ENCODE assay signal across 8 cellular contexts in the genomic region with DNA sequence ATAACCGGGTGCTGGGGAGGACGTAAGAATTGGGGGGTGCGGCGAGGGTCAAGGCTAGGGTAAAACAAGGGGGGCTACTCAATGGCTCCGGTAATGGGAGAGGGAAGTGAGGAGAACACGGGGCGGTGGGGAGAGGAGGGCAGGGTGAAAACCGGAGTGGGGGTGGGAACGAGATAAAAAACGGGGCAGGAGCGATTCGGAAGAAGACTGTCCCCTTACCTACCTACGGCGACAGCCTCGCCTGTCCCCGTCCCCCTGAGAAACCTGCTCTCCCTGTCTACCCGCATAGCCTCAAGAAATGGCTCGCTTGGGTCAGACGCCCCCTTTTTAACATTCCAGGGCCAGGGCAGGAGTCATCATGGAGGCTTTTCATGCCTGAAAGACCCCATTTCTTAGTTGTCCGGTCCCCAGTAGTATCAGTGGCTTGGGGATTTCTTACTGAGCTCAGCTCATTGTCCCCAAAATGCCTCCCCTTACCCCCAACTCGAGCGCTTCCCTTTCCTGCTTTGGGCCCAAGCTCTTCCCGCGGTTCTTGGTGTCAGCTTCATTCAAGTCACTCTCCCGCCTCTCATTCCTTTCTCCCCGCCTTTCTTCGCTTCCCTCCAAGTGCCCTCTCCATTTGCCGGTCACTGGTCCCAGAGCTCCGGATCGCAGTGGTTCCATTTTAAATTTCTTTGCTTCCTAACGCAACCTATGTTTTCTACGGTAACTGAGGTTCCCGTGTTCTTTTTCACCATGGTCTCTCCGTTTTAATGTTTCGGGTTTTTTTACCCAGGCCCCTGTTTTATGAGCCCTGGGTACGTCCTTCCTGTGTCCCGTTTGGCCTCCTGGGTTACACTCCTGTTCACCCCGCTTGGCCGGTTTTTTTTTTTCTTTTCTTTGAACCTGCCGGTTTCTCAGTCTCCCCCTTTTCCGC. TPM values are rescaled to one million over a fixed set of nuclear protein-coding genes. Genes with fewer than 3 reads are reported as not detected.
A peak's percentile ranks its signal among the peaks of the same experiment; 100 is the strongest.
DNase-seq lines count a peak whose midpoint lies in the region; ATAC-seq and TF ChIP-seq lines count a peak whose summit lies in the region.

No MANE protein-coding gene starts in this region.

- in situ Hi-C loops in astrocyte of the spinal cord (cut with HindIII; ENCODE audit: low sequenced_read_pairs), result no loop called here

- H3K9me3 ChIP-seq in AG04450 (ENCODE audit: control insufficient read depth, insufficient read depth, low read length) (no peaks in the 10 kb centered on the region), psoas muscle (no peaks in the 10 kb centered on the region)

- ATAC-seq in psoas muscle, result peak in 3 of 4 donors; percentile 27 to 64 (median 39)

- no peak for DNase-seq in AG04450 (ENCODE audit: low read depth, low spot score)
- DNase-seq in GM12864 (ENCODE audit: low read depth), result no peak
- DNase-seq in NCI-H526 treated with DMSO at 0.1 percent for 48 hours (lab: John Stamatoyannopoulos, UW), result peak; percentile 41
- DNase-seq in astrocyte of the spinal cord (ENCODE audit: low read depth, low spot score), result peak; percentile 50
- DNase-seq in hippocampal formation (lab: John Stamatoyannopoulos, UW), result peak; percentile 37 to 40
- DNase-seq in psoas muscle, result peak in 1 of 2 donors; percentile 53
- DNase-seq in NCI-H2081 treated with DMSO at 0.1 percent for 48 hours (lab: John Stamatoyannopoulos, UW), result no peak
- DNase-seq in NCI-H2029 (lab: John Stamatoyannopoulos, UW), result no peak

- intact Hi-C loops in psoas muscle (cut with DNase I), result loop anchor here (5.0 kb wide), 1 partner anchor 40 kb away; a partner anchor contains a TSS

- peak overlapping the region; percentile 86 for H3K27ac ChIP-seq in AG04450 (ENCODE audit: low read depth, low read length)
- peak overlapping the region; percentile 98 for H3K27ac ChIP-seq in psoas muscle

- H3K4me1 ChIP-seq in psoas muscle, result peaks cover 12% of the 10 kb centered on the region

- peaks cover 0 to 9% of the 10 kb centered on the region in 2 donors for H3K36me3 ChIP-seq in psoas muscle (ENCODE audit: insufficient read depth in 1 of 2, low read depth in 1 of 2)

- no peaks in the 10 kb centered on the region for H3K27me3 ChIP-seq in AG04450 (ENCODE audit: control insufficient read depth, insufficient read depth, low read length)
- H3K27me3 ChIP-seq in psoas muscle (ENCODE audit: insufficient read depth in 3 of 3, low read length in 2 of 3), result no peaks in the 10 kb centered on the region

- WGBS in psoas muscle, 3 donors, result 1 to 2% (median 1%) methylated on average over 40 to 41 of the region's 41 CpGs

- peak overlapping the region; percentile 69 for H3K4me3 ChIP-seq in AG04450 (ENCODE audit: low read depth, low read length)
- peak overlapping the region; percentile 94 for H3K4me3 ChIP-seq in GM12864 (ENCODE audit: low read depth, low read length)
- peak overlapping the region; percentile 93 for H3K4me3 ChIP-seq in astrocyte of the spinal cord (ENCODE audit: low read depth, low read length)
- H3K4me3 ChIP-seq in psoas muscle, result peak overlapping the region; percentile 96

- POLR2A ChIA-PET in AG04450 (lab: Yijun Ruan, JAX), result interaction anchor here (0.6 to 1.2 kb wide), 3 partner anchors 13 to 74 kb away, joined by 3 to 6 read pairs (median 3); a partner anchor contains a TSS

- CTCF ChIA-PET in AG04450 (lab: Charles Lee), result interaction anchor here (1.5 kb wide), 1 partner anchor 59 kb away, joined by 3 read pairs; no protein-coding TSS in a partner anchor

- no peak for TF ChIP-seq CTCF in AG04450 (IDR thresholded peaks at IDR 0.05; ENCODE audit: low read depth, low read length)
- TF ChIP-seq CTCF in GM12864 (IDR thresholded peaks at IDR 0.05; ENCODE audit: low read depth, low read length, missing control alignments), result no peak
- TF ChIP-seq CTCF in astrocyte of the spinal cord (IDR thresholded peaks at IDR 0.05; ENCODE audit: low read depth, low read length), result no peak
- no peak for TF ChIP-seq CTCF in psoas muscle (IDR thresholded peaks at IDR 0.05)

RNA-seq across cellular contexts. Expression of a gene that starts 1.2 kb away (rescaled TPM):
- polyA plus RNA-seq in AG04450 (2011; rRNA removed) (111 and 126 TPM in 2 replicates), psoas muscle (100 to 1,000 TPM in 2 of 3 donors, 10 to 100 TPM in 1; 63.8 to 113 (median 110) TPM)
- 292 and 323 TPM in 2 replicates for polyA minus RNA-seq in AG04450 (2011; rRNA and poly(A)+ RNA removed)
- total RNA-seq in psoas muscle, result 10 to 100 TPM; 74.4 to 96.4 (median 83.4) TPM

RNA-seq across cellular contexts. Expression of a gene that starts 41.7 kb away (rescaled TPM):
- polyA plus RNA-seq in AG04450 (2011; rRNA removed) (9.7 and 10.5 TPM in 2 replicates), psoas muscle (10 to 100 TPM in 2 of 3 donors, 1 to 10 TPM in 1; 4.8 to 12.8 (median 10.7) TPM)
- 19.3 and 21.8 TPM in 2 replicates for polyA minus RNA-seq in AG04450 (2011; rRNA and poly(A)+ RNA removed)
- total RNA-seq in psoas muscle, result 10 to 100 TPM in 2 of 4 donors, 1 to 10 TPM in 2; 7.3 to 13.9 (median 10.8) TPM

RNA-seq across cellular contexts. Expression of a gene that starts 45.6 kb away (rescaled TPM):
- 9.6 and 10.4 TPM in 2 replicates for polyA plus RNA-seq in AG04450 (2011; rRNA removed)
- 7.0 and 7.4 TPM in 2 replicates for polyA minus RNA-seq in AG04450 (2011; rRNA and poly(A)+ RNA removed)
- total RNA-seq in psoas muscle, result 1 to 10 TPM; 2.2 to 4.6 (median 3.2) TPM
- polyA plus RNA-seq in psoas muscle, result 1 to 10 TPM; 3.4 to 8.5 (median 5.1) TPM

Comparison
In these comparisons a context has a peak if more than half of its experiments do, and no peak if none do; other contexts are left out.
1. DNase-seq: peak in NCI-H526 treated with DMSO at 0.1 percent for 48 hours (single experiment), astrocyte of the spinal cord (single experiment) and hippocampal formation (2 of 2); none in AG04450 (single experiment), GM12864 (single experiment), NCI-H2081 treated with DMSO at 0.1 percent for 48 hours (single experiment) and NCI-H2029 (single experiment).
2. Peak in every context shown above with its lines, with median percentiles within 50 percentile points of each other: H3K4me3 ChIP-seq.